2 cellular contexts compared by ENCODE assay signal in the genomic region with DNA sequence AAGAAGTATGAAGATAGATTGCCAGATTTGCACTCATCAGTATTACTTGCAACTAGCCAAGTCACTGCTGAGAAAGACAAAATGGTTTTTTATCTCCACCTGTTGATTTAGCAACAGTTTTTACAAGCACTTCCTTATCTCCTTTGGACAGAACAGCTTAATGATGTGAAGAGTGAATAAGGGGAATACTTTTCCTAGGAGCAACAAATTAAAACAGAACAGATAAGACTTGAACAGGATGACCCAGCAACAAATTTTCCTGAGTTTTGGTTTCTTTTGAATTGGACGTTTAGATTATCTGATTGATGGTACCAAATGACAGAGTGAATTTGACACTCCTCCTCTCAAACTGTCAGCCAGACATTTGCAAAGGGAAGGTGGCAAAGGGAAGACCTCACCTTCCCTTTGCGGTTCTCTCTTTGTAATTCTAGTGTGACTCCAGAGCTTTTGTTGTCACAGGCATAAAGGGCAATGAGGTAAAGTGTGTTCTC.
A peak's percentile ranks its signal among the peaks of the same experiment; 100 is the strongest.
TF ChIP-seq lines count a peak whose summit lies in the region.

No MANE protein-coding gene starts in this region.

TF ChIP-seq in IMR-90, 13 proteins besides CTCF, POLR2A, EP300 and RAD21 (continued from another document):
- TF ChIP-seq ELK1 (IDR thresholded peaks at IDR 0.05; ENCODE audit: borderline replicate concordance, low read depth, low read length): no peak
- no peak for TF ChIP-seq MAZ (IDR thresholded peaks at IDR 0.05; ENCODE audit: borderline replicate concordance, low read depth, low read length)

TF ChIP-seq in K562, 482 proteins besides CTCF, POLR2A, EP300 and RAD21 (continues in another document):
- TF ChIP-seq, protein P1, sequence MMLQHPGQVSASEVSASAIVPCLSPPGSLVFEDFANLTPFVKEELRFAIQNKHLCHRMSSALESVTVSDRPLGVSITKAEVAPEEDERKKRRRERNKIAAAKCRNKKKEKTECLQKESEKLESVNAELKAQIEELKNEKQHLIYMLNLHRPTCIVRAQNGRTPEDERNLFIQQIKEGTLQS (IDR thresholded peaks at IDR 0.05): peak; percentile 83
- TF ChIP-seq, protein P1 (CRISPR knock-in tag; conservative IDR thresholded peaks at IDR 0.05): 0 out of 2 replicates have a peak, but pooled peaks have one; percentile 64
- TF ChIP-seq ZNF589 (CRISPR knock-in tag; IDR thresholded peaks at IDR 0.05; ENCODE audit: low read depth): peak; percentile 96
- no peak for TF ChIP-seq ZFP91 (CRISPR knock-in tag; IDR thresholded peaks at IDR 0.05)
- TF ChIP-seq DACH1 (IDR thresholded peaks at IDR 0.05; ENCODE audit: partially characterized antibody): peak; percentile 91
- TF ChIP-seq, protein P2, sequence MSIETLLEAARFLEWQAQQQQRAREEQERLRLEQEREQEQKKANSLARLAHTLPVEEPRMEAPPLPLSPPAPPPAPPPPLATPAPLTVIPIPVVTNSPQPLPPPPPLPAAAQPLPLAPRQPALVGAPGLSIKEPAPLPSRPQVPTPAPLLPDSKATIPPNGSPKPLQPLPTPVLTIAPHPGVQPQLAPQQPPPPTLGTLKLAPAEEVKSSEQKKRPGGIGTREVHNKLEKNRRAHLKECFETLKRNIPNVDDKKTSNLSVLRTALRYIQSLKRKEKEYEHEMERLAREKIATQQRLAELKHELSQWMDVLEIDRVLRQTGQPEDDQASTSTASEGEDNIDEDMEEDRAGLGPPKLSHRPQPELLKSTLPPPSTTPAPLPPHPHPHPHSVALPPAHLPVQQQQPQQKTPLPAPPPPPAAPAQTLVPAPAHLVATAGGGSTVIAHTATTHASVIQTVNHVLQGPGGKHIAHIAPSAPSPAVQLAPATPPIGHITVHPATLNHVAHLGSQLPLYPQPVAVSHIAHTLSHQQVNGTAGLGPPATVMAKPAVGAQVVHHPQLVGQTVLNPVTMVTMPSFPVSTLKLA (conservative IDR thresholded peaks at IDR 0.05): peak; percentile 35 to 88; a peak in 2 of 4 replicates
- TF ChIP-seq ZNF449 (CRISPR knock-in tag; IDR thresholded peaks at IDR 0.05): peak; percentile 45; the same call in 1 of the 2 replicates
- TF ChIP-seq RNF2 (IDR thresholded peaks at IDR 0.05): peak; percentile 98
- TF ChIP-seq CREB3L1 (IDR thresholded peaks at IDR 0.05; ENCODE audit: borderline replicate concordance, low read depth): 0 out of 2 replicates have a peak, but pooled peaks have one; percentile 17
- peak; percentile 98 for TF ChIP-seq SMARCC2 (IDR thresholded peaks at IDR 0.05; ENCODE audit: low read depth)
- TF ChIP-seq ZNF311 (CRISPR knock-in tag; IDR thresholded peaks at IDR 0.05): 0 out of 2 replicates have a peak, but pooled peaks have one; percentile 74
- TF ChIP-seq TRIM28 (IDR thresholded peaks at IDR 0.05): peak; percentile 43; the same call in 1 of the 2 replicates
- TF ChIP-seq ZNF263 (CRISPR knock-in tag; IDR thresholded peaks at IDR 0.05; ENCODE audit: borderline replicate concordance): no peak
- TF ChIP-seq, protein P3, sequence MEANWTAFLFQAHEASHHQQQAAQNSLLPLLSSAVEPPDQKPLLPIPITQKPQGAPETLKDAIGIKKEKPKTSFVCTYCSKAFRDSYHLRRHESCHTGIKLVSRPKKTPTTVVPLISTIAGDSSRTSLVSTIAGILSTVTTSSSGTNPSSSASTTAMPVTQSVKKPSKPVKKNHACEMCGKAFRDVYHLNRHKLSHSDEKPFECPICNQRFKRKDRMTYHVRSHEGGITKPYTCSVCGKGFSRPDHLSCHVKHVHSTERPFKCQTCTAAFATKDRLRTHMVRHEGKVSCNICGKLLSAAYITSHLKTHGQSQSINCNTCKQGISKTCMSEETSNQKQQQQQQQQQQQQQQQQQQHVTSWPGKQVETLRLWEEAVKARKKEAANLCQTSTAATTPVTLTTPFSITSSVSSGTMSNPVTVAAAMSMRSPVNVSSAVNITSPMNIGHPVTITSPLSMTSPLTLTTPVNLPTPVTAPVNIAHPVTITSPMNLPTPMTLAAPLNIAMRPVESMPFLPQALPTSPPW (CRISPR knock-in tag; IDR thresholded peaks at IDR 0.05): peak; percentile 74
- TF ChIP-seq MAFG (tag; conservative IDR thresholded peaks at IDR 0.05): peak; percentile 99
- TF ChIP-seq NFE2 (IDR thresholded peaks at IDR 0.05; ENCODE audit: low read depth): peak; percentile 100
- TF ChIP-seq RFX1 (IDR thresholded peaks at IDR 0.05): peak; percentile 23
- peak; percentile 64; the same call in 1 of the 2 replicates for TF ChIP-seq ZNF24 (IDR thresholded peaks at IDR 0.05)
- peak; percentile 88 for TF ChIP-seq KHSRP (IDR thresholded peaks at IDR 0.05)
- TF ChIP-seq TCF3 (CRISPR knock-in tag; IDR thresholded peaks at IDR 0.05): peak; percentile 95
- TF ChIP-seq ZNF197 (CRISPR knock-in tag; IDR thresholded peaks at IDR 0.05; ENCODE audit: low read depth): peak; percentile 93; the same call in 1 of the 2 replicates
- peak; percentile 98 for TF ChIP-seq CEBPB (tag; IDR thresholded peaks at IDR 0.05)
- peak; percentile 75 for TF ChIP-seq JUND (IDR thresholded peaks at IDR 0.05; ENCODE audit: borderline replicate concordance, low read depth, low read length)
- TF ChIP-seq JUND (tag; IDR thresholded peaks at IDR 0.05; ENCODE audit: borderline replicate concordance, low read depth, low read length): peak; percentile 83; the same call in 2 of the 3 replicates
- TF ChIP-seq BRF2 (IDR thresholded peaks at IDR 0.05; ENCODE audit: borderline replicate concordance, insufficient read depth, insufficient read length): no peak
- TF ChIP-seq GATAD2A (IDR thresholded peaks at IDR 0.05): peak; percentile 92
- TF ChIP-seq TEAD1 (CRISPR knock-in tag; IDR thresholded peaks at IDR 0.05): peak in 1 of 2 experiments; percentile 87; a peak in 2 of 4 replicates
- no peak for TF ChIP-seq NR4A1 (CRISPR knock-in tag; IDR thresholded peaks at IDR 0.05)
- TF ChIP-seq NR4A1 (tag; IDR thresholded peaks at IDR 0.05): peak; percentile 93
- peak; percentile 98 for TF ChIP-seq HDAC3 (IDR thresholded peaks at IDR 0.05; ENCODE audit: borderline replicate concordance, partially characterized antibody)
- TF ChIP-seq BCL6 (CRISPR knock-in tag; IDR thresholded peaks at IDR 0.05): peak; percentile 15; the same call in 1 of the 2 replicates
- peak; percentile 82; the same call in 1 of the 2 replicates for TF ChIP-seq HLTF (IDR thresholded peaks at IDR 0.05)
- TF ChIP-seq BCOR (IDR thresholded peaks at IDR 0.05): peak; percentile 93
- TF ChIP-seq ZNF79 (CRISPR knock-in tag; IDR thresholded peaks at IDR 0.05; ENCODE audit: low read depth): 0 out of 2 replicates have a peak, but pooled peaks have one; percentile 25
- TF ChIP-seq ARID1B (IDR thresholded peaks at IDR 0.05): peak; percentile 99
- peak; percentile 98 for TF ChIP-seq PML (IDR thresholded peaks at IDR 0.05; ENCODE audit: low read length)
- no peak for TF ChIP-seq FUS (optimal IDR thresholded peaks at IDR 0.05; ENCODE audit: low read depth, low read length)
- no peak for TF ChIP-seq NR2C2 (CRISPR knock-in tag; IDR thresholded peaks at IDR 0.05)
- peak; percentile 75 for TF ChIP-seq NR2C2 (tag; IDR thresholded peaks at IDR 0.05)
- peak; percentile 69; the same call in 1 of the 2 replicates for TF ChIP-seq CREB1 (IDR thresholded peaks at IDR 0.05)
- TF ChIP-seq CREB1 (CRISPR knock-in tag; IDR thresholded peaks at IDR 0.05): no peak
- peak in 1 of 3 experiments; percentile 73; a peak in 1 of 6 replicates for TF ChIP-seq ZBTB11 (CRISPR knock-in tag; IDR thresholded peaks at IDR 0.05)
- peak; percentile 97 for TF ChIP-seq NCOR1 (IDR thresholded peaks at IDR 0.05)
- peak; percentile 52; the same call in 1 of the 2 replicates for TF ChIP-seq RAD51 (IDR thresholded peaks at IDR 0.05; ENCODE audit: borderline replicate concordance, low read depth)
- no peak for TF ChIP-seq ZZZ3 (IDR thresholded peaks at IDR 0.05)
- TF ChIP-seq DPF2 (IDR thresholded peaks at IDR 0.05): peak; percentile 99
- TF ChIP-seq U2AF2 (optimal IDR thresholded peaks at IDR 0.05; ENCODE audit: low read depth, low read length): no peak
- peak; percentile 96 for TF ChIP-seq ZEB2 (IDR thresholded peaks at IDR 0.05)
- no peak for TF ChIP-seq ZNF583 (CRISPR knock-in tag; IDR thresholded peaks at IDR 0.05)
